In the genomic region with DNA sequence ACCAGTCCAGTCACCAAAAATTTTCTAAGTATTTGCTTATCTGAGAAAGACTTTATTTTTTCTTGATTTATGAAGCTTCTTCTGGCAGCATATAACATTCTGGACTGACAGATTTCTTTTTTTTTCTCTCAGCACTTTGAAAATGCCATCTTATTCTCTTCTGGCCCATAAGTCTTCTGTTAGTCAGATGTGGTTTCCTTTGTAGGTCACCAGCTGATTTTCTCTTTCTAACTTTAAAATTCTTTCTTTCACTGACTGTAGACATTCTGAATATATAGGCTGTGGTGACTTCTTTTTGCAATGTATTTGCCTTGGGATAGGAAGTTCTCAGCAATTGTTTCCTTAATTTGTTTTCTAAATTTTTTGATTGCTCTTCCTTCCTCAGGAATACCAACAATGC, we compare ENCODE assay signal across 23 cellular contexts.
"Had no signal": no experiment of that assay in that cellular context is flagged by ENCODE, and none has a peak within 500 bp of the region (broad histone marks: within the 10 kb centered on the region; RNA-seq: fewer than 3 reads in every experiment).

No MANE protein-coding gene starts in this region.

- H3K27ac ChIP-seq: PC-9, Peyer's patch, SJCRH30 had no signal

- H3K36me3 ChIP-seq: Peyer's patch, SJCRH30 had no signal

- H3K4me3 ChIP-seq: PC-9, Peyer's patch, SJCRH30 had no signal

- ATAC-seq: Right ventricle myocardium inferior, SK-N-SH treated with all-trans-retinoic acid at 6 μM for 48 hours had no signal

- H3K27me3 ChIP-seq: Peyer's patch, SJCRH30 had no signal

- H3K9me3 ChIP-seq: Peyer's patch, SJCRH30 had no signal

- DNase-seq: Karpas-422; KG1; MM.1S; NCI-H1092 treated with DMSO at 0.1 percent for 48 hours; NCI-H1436; NCI-H187; NCI-H2029; NCI-H2081 treated with DMSO at 0.1 percent for 48 hours; NCI-H2171; NCI-H226; NCI-H446; NCI-H510A; NCI-H524 treated with DMSO at 0.1 percent for 48 hours; NCI-H69; NCI-H774; NK-92 treated with Interleukin-12 subunit alpha and Interleukin-12 subunit beta, amount 100 ng/mL, for 24 hours; OCI-M1; PC-9; Peyer's patch; SHP77 treated with DMSO at 0.1 percent for 48 hours; SJCRH30 had no signal

- H3K4me1 ChIP-seq: Peyer's patch, SJCRH30 had no signal
